8 cellular contexts compared by ENCODE assay signal in genomic region chr17:42067371-42068180, GRCh38. TPM values are rescaled to one million over a fixed set of nuclear protein-coding genes. Genes with fewer than 3 reads are reported as not detected.
A peak's percentile ranks its signal among the peaks of the same experiment; 100 is the strongest.
DNase-seq lines count a peak whose midpoint lies in the region; ATAC-seq and TF ChIP-seq lines count a peak whose summit lies in the region.

No MANE protein-coding gene starts in this region.

- no peaks in the 10 kb centered on the region for H3K9me3 ChIP-seq in NT2/D1 (ENCODE audit: insufficient read depth, low read length)
- H3K9me3 ChIP-seq in tibial nerve: no peaks in the 10 kb centered on the region

- peaks cover 22% of the 10 kb centered on the region for H3K4me1 ChIP-seq in NT2/D1 (ENCODE audit: insufficient read depth, insufficient read length)
- H3K4me1 ChIP-seq in tibial nerve: peaks cover 0 to 10% (median 3%) of the 10 kb centered on the region in 4 donors

- TF ChIP-seq CTCF in GM12874 (IDR thresholded peaks at IDR 0.05; ENCODE audit: insufficient read depth, low read depth, low read length) (peak; percentile 97), omental fat pad (IDR thresholded peaks at IDR 0.05) (peak in 1 of 3 donors; percentile 52), tibial nerve (IDR thresholded peaks at IDR 0.05) (peak; percentile 86 to 95 (median 92))

- H3K36me3 ChIP-seq in NT2/D1 (ENCODE audit: insufficient read depth, insufficient read length, low read length) (no peaks in the 10 kb centered on the region), tibial nerve (no peaks in the 10 kb centered on the region)

- DNase-seq in 8988T (peak; percentile 50), NT2/D1 (ENCODE audit: low read depth, low spot score) (peak; percentile 42), fibroblast of peridontal ligament (ENCODE audit: extremely low read depth) (peak; percentile 35), omental fat pad (ENCODE audit: low spot score) (peak; percentile 54), tibial nerve (ENCODE audit: low spot score in 2 of 2) (peak; percentile 66 to 77)
- DNase-seq in activated T-cell treated with anti-CD3 and anti-CD28 coated beads, Interleukin-2, amount 50 U/mL, for 1 hour: peak; percentile 76

- no peak for TF ChIP-seq EP300 in tibial nerve (IDR thresholded peaks at IDR 0.05)

- 42 to 52% methylated on average over 11 to 14 of the region's 14 CpGs for WGBS in tibial nerve, 2 donors

- no peak for ATAC-seq in omental fat pad (ENCODE audit: low FRiP score)
- no peak for ATAC-seq in HG02571 (IDR thresholded peaks at IDR 0.05; ENCODE audit: unreplicated experiment)

- no peak for TF ChIP-seq POLR2A in tibial nerve (IDR thresholded peaks at IDR 0.05)

- no peak overlapping the region for H3K9ac ChIP-seq in NT2/D1 (ENCODE audit: insufficient read length, low read depth)

- H3K27me3 ChIP-seq in NT2/D1 (ENCODE audit: insufficient read depth, insufficient read length): peaks cover 16% of the 10 kb centered on the region
- H3K27me3 ChIP-seq in tibial nerve: peaks cover 0 to 23% of the 10 kb centered on the region in 2 donors

- H3K27ac ChIP-seq in tibial nerve: no peak overlapping the region

- no peak overlapping the region for H3K4me3 ChIP-seq in NT2/D1 (ENCODE audit: insufficient read length, low read depth)
- H3K4me3 ChIP-seq in tibial nerve: no peak overlapping the region

RNA-seq across cellular contexts. Expression of gene C17orf113, which starts 17.2 kb away (rescaled TPM):
- total RNA-seq in omental fat pad (under 1 TPM; 0.09 to 0.63 (median 0.19) TPM), tibial nerve (1 to 10 TPM; 1.2 to 2.9 (median 2.1) TPM)

RNA-seq across cellular contexts. Expression of gene ZNF385C, which starts 30.7 kb away (rescaled TPM):
- total RNA-seq in omental fat pad (not detected), tibial nerve (1 to 10 TPM in 1 of 4 donors, under 1 TPM in 1, not detected in 2; 0.20 to 1.5 TPM)

RNA-seq across cellular contexts. Expression of gene DHX58, which starts 44.9 kb away (rescaled TPM):
- 10 to 100 TPM in 2 of 4 donors, 1 to 10 TPM in 2; 7.8 to 21.8 (median 10.2) TPM for total RNA-seq in omental fat pad
- total RNA-seq in tibial nerve: 10 to 100 TPM; 15.9 to 29.4 (median 21.7) TPM

RNA-seq across cellular contexts. Expression of gene NKIRAS2, which starts 47.7 kb away (rescaled TPM):
- 10 to 100 TPM; 27.8 to 39.3 (median 30.4) TPM for total RNA-seq in omental fat pad
- 10 to 100 TPM; 17.7 to 39.9 (median 23.8) TPM for total RNA-seq in tibial nerve

RNA-seq across cellular contexts. Expression of gene DNAJC7, which starts 50.3 kb away (rescaled TPM):
- total RNA-seq in omental fat pad (10 to 100 TPM; 46.5 to 72.5 (median 70.7) TPM), tibial nerve (10 to 100 TPM; 56.6 to 90.2 (median 71.8) TPM)
